18 cellular contexts compared by ENCODE assay signal in the genomic region with DNA sequence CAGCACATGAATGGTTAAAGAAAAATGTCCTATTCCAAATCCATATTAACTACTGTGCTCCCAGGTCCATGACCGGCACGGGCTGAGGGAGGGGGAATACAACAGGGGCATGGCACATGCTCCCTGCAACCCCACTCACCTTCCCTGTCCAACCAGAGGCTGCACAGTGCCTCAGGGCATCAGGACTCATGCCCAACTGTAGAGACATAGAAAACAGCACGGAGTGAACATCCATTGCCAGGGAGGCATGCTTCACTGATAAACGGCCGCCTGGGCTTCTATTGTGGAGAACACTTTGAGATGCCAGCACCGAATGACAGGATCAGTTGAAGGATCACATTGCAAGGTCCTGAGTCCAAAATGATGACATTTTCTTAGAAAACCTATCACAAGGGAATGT.
"Had no signal": no experiment of that assay in that cellular context is flagged by ENCODE, and none has a peak within 500 bp of the region (broad histone marks: within the 10 kb centered on the region; RNA-seq: fewer than 3 reads in every experiment).

No MANE protein-coding gene starts in this region.

- H3K4me3 ChIP-seq: SJCRH30 had no signal

- DNase-seq: IMR-90, Karpas-422, KG1, MM.1S, NCI-H1092 treated with DMSO at 0.1 percent for 48 hours, NCI-H1436, NCI-H1694, NCI-H187 treated with DMSO at 0.1 percent for 48 hours, NCI-H2029 treated with DMSO at 0.1 percent for 48 hours, NCI-H2107, NCI-H2227 treated with DMSO at 0.1 percent for 48 hours, NCI-H446 treated with DMSO at 0.1 percent for 48 hours, NCI-H510A treated with DMSO at 0.1 percent for 48 hours, NCI-H774, SHP77 treated with DMSO at 0.1 percent for 48 hours, SJCRH30, T-helper 1 cell, T-helper 17 cell had no signal

- H3K4me3 Mint-ChIP-seq: T-helper 17 cell had no signal

- H3K27ac Mint-ChIP-seq: T-helper 17 cell had no signal

- H3K4me1 ChIP-seq: SJCRH30 had no signal

- H3K9me3 ChIP-seq: SJCRH30 had no signal

- H3K36me3 ChIP-seq: SJCRH30 had no signal

- H3K27ac ChIP-seq: SJCRH30 had no signal

- H3K4me1 Mint-ChIP-seq: T-helper 17 cell had no signal
